In genomic region chr16:19875900-19876299, GRCh38 we compare ENCODE assay signal across 19 cellular contexts. TPM values are rescaled to one million over a fixed set of nuclear protein-coding genes. Genes with fewer than 3 reads are reported as not detected.
"Had no signal": no experiment of that assay in that cellular context is flagged by ENCODE, and none has a peak within 500 bp of the region (broad histone marks: within the 10 kb centered on the region; RNA-seq: fewer than 3 reads in every experiment).

No MANE protein-coding gene starts in this region.

- H3K36me3 ChIP-seq: upper lobe of right lung had no signal

- H3K4me3 ChIP-seq: ascending aorta, cardiac muscle cell, mucosa of descending colon, skin epidermis, testis, upper lobe of right lung had no signal

- H3K9me3 Mint-ChIP-seq: activated naive CD8-positive, alpha-beta T cell treated with anti-CD3 and anti-CD28 coated beads, Interleukin-2, amount 50 U/mL, for 24 hours; naive thymus-derived CD4-positive, alpha-beta T cell; T-helper 2 cell treated with Interferon-gamma antibody and Interleukin-4, amounts not matched to agents 5 μg/mL and 100 μg/mL, for 36 hours had no signal

- H3K4me1 Mint-ChIP-seq: activated naive CD8-positive, alpha-beta T cell treated with anti-CD3 and anti-CD28 coated beads, Interleukin-2, amount 50 U/mL, for 24 hours had no signal

- H3K9me3 ChIP-seq: ascending aorta, mucosa of descending colon, testis, upper lobe of right lung had no signal

- H3K27ac Mint-ChIP-seq: activated naive CD8-positive, alpha-beta T cell treated with anti-CD3 and anti-CD28 coated beads, Interleukin-2, amount 50 U/mL, for 24 hours; T-helper 2 cell treated with Interferon-gamma antibody and Interleukin-4, amounts not matched to agents 5 μg/mL and 100 μg/mL, for 36 hours had no signal

- DNase-seq: activated CD4-positive, alpha-beta T cell treated with anti-CD3 and anti-CD28 coated beads, Interleukin-2, amount 50 U/mL, for 1 hour; activated naive CD4-positive, alpha-beta T cell treated with Interleukin-2 at 50 U/mL for 16 hours; activated naive CD8-positive, alpha-beta T cell treated with anti-CD3 and anti-CD28 coated beads, Interleukin-2, amount 50 U/mL, for 24 hours; cortex of kidney; effector memory CD4-positive, alpha-beta T cell; mammary epithelial cell; mucosa of descending colon; naive thymus-derived CD4-positive, alpha-beta T cell; posterior cingulate gyrus; stimulated activated CD4-positive, alpha-beta T cell treated with anti-CD3 and anti-CD28 coated beads, Interleukin-4, amount 100 ng/mL, for 24 hours; stimulated activated naive CD4-positive, alpha-beta T cell; upper lobe of right lung had no signal

- H3K27ac ChIP-seq: ascending aorta, cardiac muscle cell, skin epidermis, upper lobe of right lung had no signal

- ATAC-seq: activated naive CD8-positive, alpha-beta T cell treated with anti-CD3 and anti-CD28 coated beads, Interleukin-2, amount 50 U/mL, for 24 hours; left lobe of liver; mucosa of descending colon; naive thymus-derived CD4-positive, alpha-beta T cell had no signal

- H3K4me3 Mint-ChIP-seq: activated naive CD8-positive, alpha-beta T cell treated with anti-CD3 and anti-CD28 coated beads, Interleukin-2, amount 50 U/mL, for 24 hours; naive thymus-derived CD4-positive, alpha-beta T cell; T-helper 2 cell treated with Interferon-gamma antibody and Interleukin-4, amounts not matched to agents 5 μg/mL and 100 μg/mL, for 36 hours had no signal

- H3K4me1 ChIP-seq: ascending aorta, upper lobe of right lung had no signal

- H3K27me3 ChIP-seq: ascending aorta, cardiac muscle cell, testis, upper lobe of right lung had no signal

RNA-seq across cellular contexts. Expression of gene GPRC5B, which starts 8.7 kb away (rescaled TPM):
- total RNA-seq: activated CD8-positive, alpha-beta memory T cell treated with anti-CD3 and anti-CD28 coated beads for 36 hours had no signal
